Comparison of ENCODE assay signal across 8 cellular contexts in genomic region chr16:57462209-57462977, GRCh38. TPM values are rescaled to one million over a fixed set of nuclear protein-coding genes. Genes with fewer than 3 reads are reported as not detected.
DNase-seq lines count a peak whose midpoint lies in the region; ATAC-seq and TF ChIP-seq lines count a peak whose summit lies in the region.

TSS of gene POLR2C (plus strand) at chr16:57462679. CDS start at chr16:57462725, 46 bp downstream.

- peak within 1 kb of the TSS; percentile 90 to 100 (median 100) for H3K4me3 Mint-ChIP-seq in T-cell

- H3K9me3 Mint-ChIP-seq in T-cell = no peaks in the 10 kb centered on the region

- H3K9me3 ChIP-seq in heart right ventricle (no peaks in the 10 kb centered on the region), prostate gland (no peaks in the 10 kb centered on the region)

- CTCF ChIA-PET in T-cell (lab: Charles Lee) = interaction anchor here (0.6 to 1.5 kb wide), 8 partner anchors 15 to 273 kb away, joined by 3 to 10 read pairs (median 4); partner anchors contain the start of genes CIAPIN1 (in 1 of the 2), COQ9 (in 1 of the 2), DOK4 (in 1 of the 2) and KATNB1 (in 1 of the 2)

- peaks cover 44% of the 10 kb centered on the region for H3K36me3 Mint-ChIP-seq in T-cell

- peaks cover 0 to 85% (median 65%) of the 10 kb centered on the region in 9 donors for H3K36me3 ChIP-seq in heart right ventricle
- peaks cover 0 to 17% of the 10 kb centered on the region in 2 donors for H3K36me3 ChIP-seq in prostate gland

- ATAC-seq in HG02588 (IDR thresholded peaks at IDR 0.05; ENCODE audit: unreplicated experiment) = peak; percentile 86
- ATAC-seq in T-cell (replicated peaks in 1 of 4) = peak; percentile 95 to 98 (median 96)
- peak; percentile 81 to 95 (median 92) for ATAC-seq in heart right ventricle

- H3K27me3 Mint-ChIP-seq in T-cell = no peaks in the 10 kb centered on the region

- H3K4me3 ChIP-seq in GM12865 (ENCODE audit: low read depth, low read length) (peak within 1 kb of the TSS; percentile 75), heart right ventricle (peak within 1 kb of the TSS; percentile 69 to 99 (median 88)), prostate gland (peak within 1 kb of the TSS; percentile 94 to 98)

- peak within 1 kb of the TSS; percentile 100 for H3K27ac Mint-ChIP-seq in T-cell

- peaks cover 35 to 42% (median 38%) of the 10 kb centered on the region in 3 donors for H3K4me1 Mint-ChIP-seq in T-cell

- H3K4me1 ChIP-seq in heart right ventricle (peaks cover 7 to 29% (median 21%) of the 10 kb centered on the region in 9 donors), prostate gland (replicated peaks) (no peaks in the 10 kb centered on the region)

- intact Hi-C loops in heart right ventricle (cut with DNase I) = loop anchor here in 3 of 10 donors (5.0 to 10.0 kb wide), 2 partner anchors 52 to 55 kb away; no protein-coding TSS in a partner anchor
- intact Hi-C loops in prostate gland (cut with DNase I) = no loop called here

- H3K27ac ChIP-seq in adipose tissue (ENCODE audit: low read depth, low read length) (no peak within 1 kb of the TSS), heart right ventricle (peak within 1 kb of the TSS; percentile 70 to 90 (median 87)), prostate gland (peak within 1 kb of the TSS; percentile 81 to 90)

- TF ChIP-seq CTCF in GM12865 (IDR thresholded peaks at IDR 0.05; ENCODE audit: insufficient read depth, low read depth, low read length, missing control alignments) = peak; percentile 97
- TF ChIP-seq CTCF in heart right ventricle (IDR thresholded peaks at IDR 0.05) = peak; percentile 92 to 99 (median 95)
- TF ChIP-seq CTCF in prostate gland (IDR thresholded peaks at IDR 0.05) = peak; percentile 71 to 97 (median 94)

- H3K27me3 ChIP-seq in heart right ventricle = no peaks in the 10 kb centered on the region
- no peaks in the 10 kb centered on the region for H3K27me3 ChIP-seq in prostate gland (replicated peaks; ENCODE audit: insufficient read depth)

- TF ChIP-seq POLR2A in prostate gland (IDR thresholded peaks at IDR 0.05) = peak; percentile 65

- peak; percentile 94 for DNase-seq in GM12865 (ENCODE audit: low read depth)
- peak; percentile 81 for DNase-seq in NCI-H1092 (lab: John Stamatoyannopoulos, UW)
- peak; percentile 82 to 95 (median 89) for DNase-seq in T-cell
- peak; percentile 89 to 91 for DNase-seq in heart right ventricle
- DNase-seq in prostate gland (ENCODE audit: low spot score) = peak; percentile 71
- DNase-seq in ureter (ENCODE audit: low spot score) = peak; percentile 88

- POLR2A ChIA-PET in T-cell (lab: Charles Lee) = interaction anchor here in 1 of 2 donors (0.6 to 1.2 kb wide), 2 partner anchors 16 to 202 kb away, joined by 4 to 9 read pairs; partner anchors contain the start of genes CIAPIN1 and COQ9

- 1 to 2% (median 2%) methylated on average over 40 to 47 of the region's 47 CpGs for WGBS in adipose tissue, 3 donors
- WGBS in heart right ventricle, 2 donors = 1% methylated on average over 44 to 47 of the region's 47 CpGs
- WGBS in prostate gland = 1% methylated on average over 43 of the region's 47 CpGs

RNA-seq across cellular contexts. Expression of gene POLR2C, which starts in this region (rescaled TPM):
- 10 to 100 TPM; 63.8 to 93.9 (median 69.0) TPM for total RNA-seq in T-cell
- 10 to 100 TPM; 39.3 to 52.1 (median 39.4) TPM for polyA plus RNA-seq in adipose tissue
- 10 to 100 TPM; 40.2 to 56.7 (median 47.2) TPM for total RNA-seq in heart right ventricle
- polyA plus RNA-seq in heart right ventricle = 10 to 100 TPM; 17.9 to 46.6 TPM
- 100 to 1,000 TPM in 1 of 2 donors, 10 to 100 TPM in 1; 99.6 to 182 TPM for total RNA-seq in prostate gland
- 57.3 TPM for total RNA-seq in ureter
